In genomic region chr17:59897090-59897489, GRCh38 we compare ENCODE assay signal across 1 cellular context.
TF ChIP-seq lines count a peak whose summit lies in the region.

No MANE protein-coding gene starts in this region.

TF ChIP-seq in GM12878, 131 proteins besides CTCF, POLR2A, EP300 and RAD21:
- TF ChIP-seq ETV6 (conservative IDR thresholded peaks at IDR 0.05 in 1 of 2, IDR thresholded peaks at IDR 0.05 in 1 of 2; ENCODE audit: borderline replicate concordance in 1 of 2, low read depth in 1 of 2) (0 out of 4 replicates have a peak, but pooled peaks of 1 of the 2 experiments have one; percentile 67), PRDM15 (CRISPR knock-in tag; IDR thresholded peaks at IDR 0.05) (no peak), NFXL1 (IDR thresholded peaks at IDR 0.05; ENCODE audit: borderline replicate concordance) (peak; percentile 21; the same call in 1 of the 2 replicates)
